ENCODE assay signal across 14 cellular contexts in the genomic region with DNA sequence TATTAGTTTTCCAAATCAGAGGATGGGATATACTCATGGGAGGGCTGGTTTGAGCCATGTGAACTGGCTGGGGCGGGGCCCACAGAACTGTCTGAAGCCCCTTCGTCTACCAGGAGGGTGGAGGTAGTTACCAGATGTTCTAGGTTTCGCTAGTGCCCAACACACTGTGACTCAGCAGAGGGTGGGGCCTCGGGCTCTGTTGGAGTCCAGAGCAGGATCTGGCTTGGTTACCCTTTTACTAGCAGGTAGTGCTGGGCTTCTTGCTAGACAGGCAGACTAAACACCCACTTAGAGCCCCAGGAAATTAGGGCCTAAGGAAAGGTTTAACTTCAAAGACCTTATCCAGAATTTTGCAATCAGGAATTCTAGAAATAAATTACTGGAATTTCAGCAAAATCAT. TPM values are rescaled to one million over a fixed set of nuclear protein-coding genes. Genes with fewer than 3 reads are reported as not detected.
DNase-seq lines count a peak whose midpoint lies in the region; ATAC-seq, FAIRE-seq and TF ChIP-seq lines count a peak whose summit lies in the region.
"Had no signal": no experiment of that assay in that cellular context is flagged by ENCODE, and none has a peak within 500 bp of the region (broad histone marks: within the 10 kb centered on the region; RNA-seq: fewer than 3 reads in every experiment).

No MANE protein-coding gene starts in this region.

- H3K4me3 ChIP-seq in PC-9 (no peak overlapping the region), fibroblast of the aortic adventitia (ENCODE audit: low read depth, low read length) (no peak overlapping the region), gastroesophageal sphincter (no peak overlapping the region)
- H3K4me3 ChIP-seq: esophagus squamous epithelium had no signal

- intact Hi-C loops in PC-9 (cut with micrococcal nuclease; ENCODE audit: unreplicated experiment): loop anchor here (5.0 to 10.0 kb wide), 2 partner anchors 243 to 596 kb away; partner anchors contain the start of gene PAK3

- H3K27me3 ChIP-seq in PC-9 (ENCODE audit: insufficient read depth, low read depth) (no peaks in the 10 kb centered on the region), gastroesophageal sphincter (no peaks in the 10 kb centered on the region)
- H3K27me3 ChIP-seq: esophagus squamous epithelium had no signal

- H3F3A ChIP-seq in PC-9 (ENCODE audit: insufficient read depth, low read depth): no peaks in the 10 kb centered on the region

- H3K9me3 ChIP-seq in PC-9 (ENCODE audit: insufficient read depth, low read depth) (no peaks in the 10 kb centered on the region), gastroesophageal sphincter (no peaks in the 10 kb centered on the region)
- H3K9me3 ChIP-seq: esophagus squamous epithelium had no signal

- CTCF ChIA-PET in PC-9 (lab: Charles Lee): no interaction called here

- in situ Hi-C loops in ACHN (cut with HindIII; ENCODE audit: low pct_ligation_motif_present, low pct_unique_long_range_greater_than_20kb, low sequenced_read_pairs): no loop called here

- H3K4me1 ChIP-seq in PC-9 (replicated peaks; ENCODE audit: insufficient read depth) (peaks cover 6% of the 10 kb centered on the region; the same call in 1 of the 2 replicates), gastroesophageal sphincter (no peaks in the 10 kb centered on the region)
- H3K4me1 ChIP-seq: esophagus squamous epithelium had no signal

- peak overlapping the region; percentile 16; the same call in 1 of the 2 replicates for H3K4me2 ChIP-seq in PC-9

- H3K27ac ChIP-seq in PC-9 (no peak overlapping the region), gastroesophageal sphincter (no peak overlapping the region)
- H3K27ac ChIP-seq: esophagus squamous epithelium had no signal

- TF ChIP-seq POLR2A in gastroesophageal sphincter (IDR thresholded peaks at IDR 0.05): no peak

- H4K20me1 ChIP-seq in PC-9 (ENCODE audit: insufficient read depth): no peaks in the 10 kb centered on the region

- no peak for TF ChIP-seq EP300 in gastroesophageal sphincter (IDR thresholded peaks at IDR 0.05)

- no peaks in the 10 kb centered on the region for H3K9me2 ChIP-seq in PC-9 (ENCODE audit: insufficient read depth)

- POLR2A ChIA-PET in PC-9 (lab: Charles Lee; ENCODE audit: unreplicated experiment): no interaction called here

- H3K79me2 ChIP-seq in PC-9 (ENCODE audit: low read depth): no peaks in the 10 kb centered on the region

- H2AFZ ChIP-seq in PC-9: no peak overlapping the region

- no CpG with 5 or more reads among the region's 4 CpGs for WGBS in gastroesophageal sphincter (ENCODE audit: low coverage in 1 of 2), 2 donors

- FAIRE-seq in D721Med (lab: Jason Lieb, UNC): no peak

- H3K36me3 ChIP-seq in PC-9 (ENCODE audit: low read depth): no peaks in the 10 kb centered on the region
- H3K36me3 ChIP-seq in gastroesophageal sphincter: no peaks in the 10 kb centered on the region
- H3K36me3 ChIP-seq: esophagus squamous epithelium had no signal

- ATAC-seq in GM21619 (IDR thresholded peaks at IDR 0.05; ENCODE audit: unreplicated experiment) (peak; percentile 41), gastroesophageal sphincter (no peak)

- DNase-seq in ACHN (peak; percentile 36), PC-9 (peak in 1 of 2 experiments; percentile 33), fibroblast of the aortic adventitia (ENCODE audit: low read depth) (peak; percentile 24), D721Med (ENCODE audit: insufficient read length, low spot score) (no peak), NCI-H2029 treated with DMSO at 0.1 percent for 48 hours (lab: John Stamatoyannopoulos, UW) (no peak), dedifferentiated amniotic fluid mesenchymal stem cell (ENCODE audit: extremely low spot score) (no peak)
- DNase-seq: esophagus squamous epithelium; GDM1; HFFc6; stimulated activated naive CD4-positive, alpha-beta T cell; T1000 had no signal

- TF ChIP-seq CTCF in PC-9 (conservative IDR thresholded peaks at IDR 0.05): no peak
- TF ChIP-seq CTCF in fibroblast of the aortic adventitia (IDR thresholded peaks at IDR 0.05; ENCODE audit: insufficient read depth, low read length): no peak
- TF ChIP-seq CTCF in gastroesophageal sphincter (IDR thresholded peaks at IDR 0.05): no peak
- no peak for TF ChIP-seq CTCF in D721Med (IDR thresholded peaks at IDR 0.05; ENCODE audit: insufficient read depth, missing control alignments)

- no TSS peak for BruUV-seq in PC-9 (replicated peaks; lab: Mats Ljungman, UMichigan)

RNA-seq across cellular contexts. Expression of gene CHRDL1, which starts 56.2 kb away (rescaled TPM):
- total RNA-seq in PC-9 (2021) (18.8 and 25.7 TPM in 2 replicates), fibroblast of the aortic adventitia (ENCODE audit: low replicate concordance) (1.2 and 4.0 TPM in 2 replicates), gastroesophageal sphincter (100 to 1,000 TPM; 154 to 403 (median 281) TPM)
- total RNA-seq: HT-29 had no signal

Comparison
In these comparisons a context has a peak if more than half of its experiments do, and no peak if none do; other contexts are left out.
1. DNase-seq: peak in ACHN (single experiment) and fibroblast of the aortic adventitia (single experiment); none in D721Med (single experiment), NCI-H2029 treated with DMSO at 0.1 percent for 48 hours (single experiment) and dedifferentiated amniotic fluid mesenchymal stem cell (single experiment).